Comparison of ENCODE assay signal across 8 cellular contexts in genomic region chr12:4809013-4809448, GRCh38.
DNase-seq lines count a peak whose midpoint lies in the region; ATAC-seq and TF ChIP-seq lines count a peak whose summit lies in the region.

No MANE protein-coding gene starts in this region.

- no peaks in the 10 kb centered on the region for H3K9me3 ChIP-seq in ovary
- H3K9me3 ChIP-seq in OCI-LY7 (ENCODE audit: low read length), result no peaks in the 10 kb centered on the region

- no peaks in the 10 kb centered on the region for H3K79me2 ChIP-seq in OCI-LY7 (ENCODE audit: insufficient read depth, low read depth, low read length)

- TF ChIP-seq CTCF in foreskin keratinocyte (conservative IDR thresholded peaks at IDR 0.05) (no peak), ovary (IDR thresholded peaks at IDR 0.05) (no peak), OCI-LY7 (conservative IDR thresholded peaks at IDR 0.05; ENCODE audit: low read length) (no peak)

- H2AFZ ChIP-seq in OCI-LY7 (ENCODE audit: low read length), result no peak overlapping the region

- TF ChIP-seq EP300 in ovary (IDR thresholded peaks at IDR 0.05), result no peak

- no peak overlapping the region for H3K4me2 ChIP-seq in OCI-LY7 (ENCODE audit: low read length)

- TF ChIP-seq POLR2A in ovary (IDR thresholded peaks at IDR 0.05), result no peak

- peak; percentile 3 for DNase-seq in DMS79 (lab: John Stamatoyannopoulos, UW)
- peak; percentile 67 for DNase-seq in NCI-H345 treated with DMSO at 0.1 percent for 48 hours (lab: John Stamatoyannopoulos, UW; ENCODE audit: unreplicated experiment)
- no peak for DNase-seq in foreskin keratinocyte
- peak in 1 of 5 donors; percentile 19 for DNase-seq in ovary
- no peak for DNase-seq in GM19240 (ENCODE audit: insufficient read length, low spot score)
- DNase-seq in AG20443 (ENCODE audit: low spot score), result no peak
- no peak for DNase-seq in OCI-LY7 (ENCODE audit: low spot score)
- DNase-seq in foreskin melanocyte, result no peak

- H3K36me3 ChIP-seq in ovary, result no peaks in the 10 kb centered on the region
- H3K36me3 ChIP-seq in OCI-LY7 (ENCODE audit: insufficient read depth, low read length), result peaks cover 56% of the 10 kb centered on the region

- CTCF ChIA-PET in OCI-LY7 (lab: Charles Lee; ENCODE audit: unreplicated experiment), result no interaction called here

- no peaks in the 10 kb centered on the region for H4K20me1 ChIP-seq in OCI-LY7 (ENCODE audit: insufficient read depth, low read length)

- H3K27ac ChIP-seq in foreskin keratinocyte (no peak overlapping the region), ovary (no peak overlapping the region), OCI-LY7 (ENCODE audit: low read depth, low read length, poor library complexity, severe bottlenecking) (no peak overlapping the region)

- 1% methylated on average over 35 of the region's 35 CpGs for WGBS in ovary, 3 donors

- H3K27me3 ChIP-seq in foreskin keratinocyte (peaks cover 54% of the 10 kb centered on the region), ovary (no peaks in the 10 kb centered on the region)

- no peaks in the 10 kb centered on the region for H3K4me1 ChIP-seq in foreskin keratinocyte
- peaks cover 2% of the 10 kb centered on the region for H3K4me1 ChIP-seq in ovary (ENCODE audit: insufficient read depth)
- H3K4me1 ChIP-seq in OCI-LY7 (ENCODE audit: insufficient read depth, low read length, poor library complexity, severe bottlenecking), result no peaks in the 10 kb centered on the region

- POLR2A ChIA-PET in OCI-LY7 (lab: Charles Lee), result no interaction called here

- peak; percentile 7 for ATAC-seq in foreskin keratinocyte

- intact Hi-C loops in ovary (cut with DNase I), result no loop called here
- intact Hi-C loops in OCI-LY7 (cut with micrococcal nuclease; ENCODE audit: unreplicated experiment), result no loop called here

- H3K9me2 ChIP-seq in OCI-LY7 (ENCODE audit: insufficient read depth, low read length), result no peaks in the 10 kb centered on the region

- BruUV-seq in OCI-LY7 (replicated peaks; lab: Mats Ljungman, UMichigan), result no TSS peak

- H3K4me3 ChIP-seq in ovary (peak overlapping the region; percentile 18), OCI-LY7 (ENCODE audit: low read depth, low read length, poor library complexity, severe bottlenecking) (no peak overlapping the region)

Comparison
In these comparisons a context has a peak if more than half of its experiments do, and no peak if none do; other contexts are left out.
1. DNase-seq: peak in DMS79 (single experiment) and NCI-H345 treated with DMSO at 0.1 percent for 48 hours (single experiment); none in foreskin keratinocyte (0 of 2), GM19240 (single experiment), AG20443 (single experiment), OCI-LY7 (single experiment) and foreskin melanocyte (single experiment).